ENCODE assay signal across 20 cellular contexts in genomic region chr3:78847203-78847602, GRCh38.
"Had no signal": no experiment of that assay in that cellular context is flagged by ENCODE, and none has a peak within 500 bp of the region (broad histone marks: within the 10 kb centered on the region; RNA-seq: fewer than 3 reads in every experiment).

No MANE protein-coding gene starts in this region.

- H3K4me3 Mint-ChIP-seq: activated CD4-positive, alpha-beta T cell treated with anti-CD3 and anti-CD28 coated beads, Interleukin-2, amount 10 ng/mL, durations not matched to agents 24 days and 14 days; activated CD8-positive, alpha-beta T cell treated with anti-CD3 and anti-CD28 coated beads, Interleukin-2, amount 10 ng/mL, durations not matched to agents 7 days and 5 days; dendritic cell treated with granulocyte-macrophage colony-stimulating factor and Interleukin-4, amounts not matched to agents 40 ng/mL and 50 ng/mL, for 4 days; memory B cell; natural killer cell had no signal

- DNase-seq: activated CD4-positive, alpha-beta T cell treated with anti-CD3 and anti-CD28 coated beads, Interleukin-2, amount 10 ng/mL, durations not matched to agents 24 days and 14 days; activated CD8-positive, alpha-beta T cell treated with anti-CD3 and anti-CD28 coated beads, Interleukin-2, amount 10 ng/mL, durations not matched to agents 7 days and 5 days; activated effector memory CD4-positive, alpha-beta T cell treated with Interleukin-2 at 50 U/mL for 16 hours; activated T-cell treated with anti-CD3 and anti-CD28 coated beads, Interleukin-2, amount 50 U/mL, for 48 hours; adrenal gland; effector memory CD4-positive, alpha-beta T cell; esophagus squamous epithelium; hippocampal formation; left colon; natural killer cell; nucleus accumbens; stimulated activated CD4-positive, alpha-beta T cell treated with anti-CD3 and anti-CD28 coated beads, Interleukin-12 subunit alpha, Interleukin-12 subunit beta, amount 100 ng/mL, for 4 hours; stimulated activated CD4-positive, alpha-beta T cell treated with anti-CD3 and anti-CD28 coated beads, Interleukin-1b, Interleukin-23, amount 100 ng/mL, for 48 hours; stimulated activated CD8-positive, alpha-beta memory T cell treated with anti-CD3 and anti-CD28 coated beads, Interleukin-4, amount 100 ng/mL, for 48 hours; stimulated activated naive CD4-positive, alpha-beta T cell; T1000; uterus had no signal

- H3K36me3 ChIP-seq: adrenal gland, esophagus squamous epithelium, uterus had no signal

- H3K9me3 Mint-ChIP-seq: activated CD4-positive, alpha-beta T cell treated with anti-CD3 and anti-CD28 coated beads, Interleukin-2, amount 10 ng/mL, durations not matched to agents 24 days and 14 days; dendritic cell treated with granulocyte-macrophage colony-stimulating factor and Interleukin-4, amounts not matched to agents 40 ng/mL and 50 ng/mL, for 4 days had no signal

- H3K27ac ChIP-seq: adrenal gland, esophagus squamous epithelium, uterus had no signal

- H3K36me3 Mint-ChIP-seq: activated naive CD4-positive, alpha-beta T cell treated with anti-CD3 and anti-CD28 coated beads, Interleukin-2, amount 50 U/mL, for 72 hours; memory B cell; natural killer cell had no signal

- ATAC-seq: activated CD8-positive, alpha-beta T cell treated with anti-CD3 and anti-CD28 coated beads, Interleukin-2, amount 10 ng/mL, durations not matched to agents 7 days and 5 days; activated naive CD4-positive, alpha-beta T cell treated with anti-CD3 and anti-CD28 coated beads, Interleukin-2, amount 50 U/mL, for 72 hours; left colon; natural killer cell had no signal

- H3K4me1 ChIP-seq: uterus had no signal

- H3K27ac Mint-ChIP-seq: activated CD4-positive, alpha-beta T cell treated with anti-CD3 and anti-CD28 coated beads, Interleukin-2, amount 10 ng/mL, durations not matched to agents 24 days and 14 days; activated CD8-positive, alpha-beta T cell treated with anti-CD3 and anti-CD28 coated beads, Interleukin-2, amount 10 ng/mL, durations not matched to agents 7 days and 5 days; activated naive CD4-positive, alpha-beta T cell treated with anti-CD3 and anti-CD28 coated beads, Interleukin-2, amount 50 U/mL, for 72 hours; dendritic cell treated with granulocyte-macrophage colony-stimulating factor and Interleukin-4, amounts not matched to agents 40 ng/mL and 50 ng/mL, for 4 days; memory B cell; natural killer cell had no signal

- H3K27me3 Mint-ChIP-seq: activated CD4-positive, alpha-beta T cell treated with anti-CD3 and anti-CD28 coated beads, Interleukin-2, amount 10 ng/mL, durations not matched to agents 24 days and 14 days; dendritic cell treated with granulocyte-macrophage colony-stimulating factor and Interleukin-4, amounts not matched to agents 40 ng/mL and 50 ng/mL, for 4 days; memory B cell had no signal

- H3K4me3 ChIP-seq: adrenal gland, esophagus squamous epithelium, uterus had no signal

- H3K9me3 ChIP-seq: adrenal gland, esophagus squamous epithelium, uterus had no signal

- H3K4me1 Mint-ChIP-seq: activated CD4-positive, alpha-beta T cell treated with anti-CD3 and anti-CD28 coated beads, Interleukin-2, amount 10 ng/mL, durations not matched to agents 24 days and 14 days; memory B cell; natural killer cell had no signal

- H3K27me3 ChIP-seq: adrenal gland, esophagus squamous epithelium, uterus had no signal
